21 cellular contexts compared by ENCODE assay signal in genomic region chr16:86158688-86159360, GRCh38.
DNase-seq lines count a peak whose midpoint lies in the region; ATAC-seq, FAIRE-seq and TF ChIP-seq lines count a peak whose summit lies in the region.
"Had no signal": no experiment of that assay in that cellular context is flagged by ENCODE, and none has a peak within 500 bp of the region (broad histone marks: within the 10 kb centered on the region; RNA-seq: fewer than 3 reads in every experiment).

No MANE protein-coding gene starts in this region.

- POLR2A ChIA-PET in OCI-LY7 (lab: Charles Lee): interaction anchor here (0.6 kb wide), 1 partner anchor 14 kb away, joined by 3 read pairs; no protein-coding TSS in a partner anchor

- H3K79me2 ChIP-seq in GM23338 (replicated peaks; ENCODE audit: insufficient read depth): no peaks in the 10 kb centered on the region
- no peaks in the 10 kb centered on the region for H3K79me2 ChIP-seq in OCI-LY7 (ENCODE audit: insufficient read depth, low read depth, low read length)

- FAIRE-seq in small intestine (lab: Jason Lieb, UNC): no peak
- FAIRE-seq: G401.6 had no signal

- H3K4me1 ChIP-seq in GM23338 (ENCODE audit: insufficient read depth) (no peaks in the 10 kb centered on the region), OCI-LY7 (ENCODE audit: insufficient read depth, low read length, poor library complexity, severe bottlenecking) (no peaks in the 10 kb centered on the region), endodermal cell (ENCODE audit: control insufficient read depth, insufficient read depth, low read length) (no peaks in the 10 kb centered on the region), small intestine (ENCODE audit: control insufficient read depth in 2 of 2, insufficient read depth in 1 of 2, low read depth in 1 of 2, low read length in 1 of 2) (no peaks in the 10 kb centered on the region)
- H3K4me1 ChIP-seq: breast epithelium had no signal

- H3K36me3 ChIP-seq in GM23338 (ENCODE audit: insufficient read depth) (no peaks in the 10 kb centered on the region; the same call in 1 of the 2 replicates), OCI-LY7 (ENCODE audit: insufficient read depth, low read length) (no peaks in the 10 kb centered on the region), endodermal cell (ENCODE audit: control insufficient read depth, insufficient read depth, low read length) (no peaks in the 10 kb centered on the region), small intestine (ENCODE audit: control insufficient read depth in 2 of 2, insufficient read depth in 2 of 2, low read length in 2 of 2) (no peaks in the 10 kb centered on the region)
- H3K36me3 ChIP-seq: breast epithelium, gastroesophageal sphincter, neural progenitor cell had no signal

- no TSS peak for BruUV-seq in OCI-LY7 (replicated peaks; lab: Mats Ljungman, UMichigan)

- H3F3A ChIP-seq in GM23338 (replicated peaks; ENCODE audit: low read depth): no peaks in the 10 kb centered on the region

- H3K36me3 Mint-ChIP-seq in GM23338 (ENCODE audit: low read depth) (no peaks in the 10 kb centered on the region), endodermal cell (ENCODE audit: low read depth) (no peaks in the 10 kb centered on the region)
- no peaks in the 10 kb centered on the region for H3K36me3 Mint-ChIP-seq in natural killer cell treated with Interleukin-12 subunit alpha and Interleukin-12 subunit beta and Interleukin-15 and Interleukin-18, amount 100 ng/mL, for 72 hours
- H3K36me3 Mint-ChIP-seq: neural progenitor cell, T-cell had no signal

- H3K4me3 ChIP-seq in GM23338: no peak overlapping the region
- H3K4me3 ChIP-seq in OCI-LY7 (ENCODE audit: low read depth, low read length, poor library complexity, severe bottlenecking): peak overlapping the region; percentile 29
- no peak overlapping the region for H3K4me3 ChIP-seq in endodermal cell (ENCODE audit: low read length)
- H3K4me3 ChIP-seq in small intestine (ENCODE audit: low read depth in 1 of 2, low read length in 2 of 2): no peak overlapping the region
- H3K4me3 ChIP-seq: breast epithelium, gastroesophageal sphincter, neural progenitor cell had no signal

- intact Hi-C loops in OCI-LY7 (cut with micrococcal nuclease; ENCODE audit: unreplicated experiment) (no loop called here), Right ventricle myocardium inferior (cut with DNase I) (no loop called here)

- H3K9me2 ChIP-seq in GM23338 (ENCODE audit: insufficient read depth) (0 out of 2 replicates have a peak, but pooled peaks cover 3% of the 10 kb centered on the region), OCI-LY7 (ENCODE audit: insufficient read depth, low read length) (no peaks in the 10 kb centered on the region)

- peaks cover 2% of the 10 kb centered on the region for H3K27me3 Mint-ChIP-seq in GM23338 (ENCODE audit: insufficient read depth, low read depth, poor library complexity)
- H3K27me3 Mint-ChIP-seq in endodermal cell (ENCODE audit: insufficient read depth): peaks cover 8% of the 10 kb centered on the region
- H3K27me3 Mint-ChIP-seq in natural killer cell treated with Interleukin-12 subunit alpha and Interleukin-12 subunit beta and Interleukin-15 and Interleukin-18, amount 100 ng/mL, for 72 hours: peaks cover 10 to 32% of the 10 kb centered on the region in 2 donors

- H3K9me3 Mint-ChIP-seq in GM23338 (peaks cover 5% of the 10 kb centered on the region; the same call in 1 of the 3 replicates), endodermal cell (no peaks in the 10 kb centered on the region)
- H3K9me3 Mint-ChIP-seq in natural killer cell treated with Interleukin-12 subunit alpha and Interleukin-12 subunit beta and Interleukin-15 and Interleukin-18, amount 100 ng/mL, for 72 hours: peaks cover 5% of the 10 kb centered on the region
- H3K9me3 Mint-ChIP-seq: neural progenitor cell had no signal

- WGBS in endodermal cell (ENCODE audit: insufficient coverage in 1 of 2, insufficient read length in 1 of 2), 2 experiments: 85 to 87% methylated on average over 9 to 10 of the region's 10 CpGs
- WGBS in small intestine, 3 donors: 57 to 72% (median 71%) methylated on average over 10 of the region's 10 CpGs

- H3K27ac ChIP-seq in GM23338 (ENCODE audit: low read depth) (no peak overlapping the region), OCI-LY7 (ENCODE audit: low read depth, low read length, poor library complexity, severe bottlenecking) (no peak overlapping the region), endodermal cell (ENCODE audit: low read depth, low read length) (no peak overlapping the region), small intestine (ENCODE audit: low read depth in 1 of 2, low read length in 1 of 2) (peak overlapping the region; percentile 12 to 77)
- H3K27ac ChIP-seq: breast epithelium, gastroesophageal sphincter, neural progenitor cell had no signal

- DNase-seq in GM23338 (ENCODE audit: low spot score) (peak; percentile 50), OCI-LY7 (ENCODE audit: low spot score) (peak; percentile 40), endodermal cell (no peak), small intestine (no peak), SKM-1 (lab: John Stamatoyannopoulos, UW; ENCODE audit: unreplicated experiment) (no peak), Right ventricle myocardium inferior (ENCODE audit: missing footprints) (no peak), putamen (ENCODE audit: low spot score) (no peak)
- DNase-seq in natural killer cell treated with Interleukin-12 subunit alpha and Interleukin-12 subunit beta and Interleukin-15 and Interleukin-18, amount 100 ng/mL, for 72 hours (ENCODE audit: low spot score): no peak
- DNase-seq: activated CD4-positive, alpha-beta T cell treated with anti-CD3 and anti-CD28 coated beads for 1 hour; activated CD8-positive, alpha-beta memory T cell treated with anti-CD3 and anti-CD28 coated beads, Interleukin-2, amount 50 U/mL, for 48 hours; activated naive CD4-positive, alpha-beta T cell treated with anti-CD3 and anti-CD28 coated beads for 36 hours; Kasumi-1; NCI-H1694; NCI-H510A; stimulated activated naive CD4-positive, alpha-beta T cell; T-cell had no signal

- H3K27ac Mint-ChIP-seq in GM23338: no peak overlapping the region
- H3K27ac Mint-ChIP-seq in endodermal cell: no peak overlapping the region
- peak overlapping the region in 1 of 2 donors; percentile 21 for H3K27ac Mint-ChIP-seq in natural killer cell treated with Interleukin-12 subunit alpha and Interleukin-12 subunit beta and Interleukin-15 and Interleukin-18, amount 100 ng/mL, for 72 hours
- H3K27ac Mint-ChIP-seq: activated naive CD4-positive, alpha-beta T cell treated with anti-CD3 and anti-CD28 coated beads for 36 hours; neural progenitor cell; T-cell had no signal

- H4K20me1 ChIP-seq in GM23338 (replicated peaks; ENCODE audit: insufficient read depth) (no peaks in the 10 kb centered on the region), OCI-LY7 (ENCODE audit: insufficient read depth, low read length) (no peaks in the 10 kb centered on the region)

- CTCF ChIA-PET in OCI-LY7 (lab: Charles Lee; ENCODE audit: unreplicated experiment): no interaction called here

- H3K9me3 ChIP-seq in OCI-LY7 (ENCODE audit: low read length): peaks cover 15% of the 10 kb centered on the region; the same call in 1 of the 2 replicates
- no peaks in the 10 kb centered on the region for H3K9me3 ChIP-seq in endodermal cell (ENCODE audit: control insufficient read depth, low read length)
- no peaks in the 10 kb centered on the region for H3K9me3 ChIP-seq in small intestine (ENCODE audit: control insufficient read depth, low read depth)
- H3K9me3 ChIP-seq: breast epithelium, gastroesophageal sphincter had no signal

- H3K27me3 ChIP-seq in GM23338 (ENCODE audit: insufficient read depth): no peaks in the 10 kb centered on the region
- peaks cover 3% of the 10 kb centered on the region for H3K27me3 ChIP-seq in endodermal cell (ENCODE audit: control insufficient read depth, insufficient read depth, low read length, poor library complexity, severe bottlenecking)
- no peaks in the 10 kb centered on the region for H3K27me3 ChIP-seq in small intestine (ENCODE audit: control insufficient read depth in 2 of 2, insufficient read depth in 2 of 2, low read length in 2 of 2)
- H3K27me3 ChIP-seq: gastroesophageal sphincter, neural progenitor cell had no signal

- TF ChIP-seq CTCF in GM23338 (conservative IDR thresholded peaks at IDR 0.05; ENCODE audit: low read depth in 2 of 2) (peak; percentile 44 to 50), OCI-LY7 (conservative IDR thresholded peaks at IDR 0.05; ENCODE audit: low read length) (peak; percentile 52), endodermal cell (conservative IDR thresholded peaks at IDR 0.05) (peak; percentile 64)

- H3K4me3 Mint-ChIP-seq in GM23338: no peak overlapping the region
- H3K4me3 Mint-ChIP-seq in endodermal cell: no peak overlapping the region
- H3K4me3 Mint-ChIP-seq in natural killer cell treated with Interleukin-12 subunit alpha and Interleukin-12 subunit beta and Interleukin-15 and Interleukin-18, amount 100 ng/mL, for 72 hours: no peak overlapping the region
- H3K4me3 Mint-ChIP-seq: activated naive CD4-positive, alpha-beta T cell treated with anti-CD3 and anti-CD28 coated beads for 36 hours; neural progenitor cell had no signal

- H3K4me2 ChIP-seq in GM23338 (no peak overlapping the region), OCI-LY7 (ENCODE audit: low read length) (peak overlapping the region; percentile 18; the same call in 1 of the 2 replicates)
- H3K4me2 ChIP-seq: neural progenitor cell had no signal

- H2AFZ ChIP-seq in GM23338: no peak overlapping the region
- H2AFZ ChIP-seq in OCI-LY7 (ENCODE audit: low read length): peak overlapping the region; percentile 90
- H2AFZ ChIP-seq: neural progenitor cell had no signal

- no peak overlapping the region for H3K9ac ChIP-seq in endodermal cell (ENCODE audit: extremely low read depth, low read length, poor library complexity, severe bottlenecking)
- H3K9ac ChIP-seq: neural progenitor cell had no signal

- ATAC-seq in GM23338 (peak; percentile 34; the same call in 1 of the 3 replicates), Right ventricle myocardium inferior (no peak)
- no peak for ATAC-seq in natural killer cell treated with Interleukin-12 subunit alpha and Interleukin-12 subunit beta and Interleukin-15 and Interleukin-18, amount 100 ng/mL, for 72 hours
- ATAC-seq: gastroesophageal sphincter, Panc1, T-cell had no signal

- H3K4me1 Mint-ChIP-seq in GM23338: no peaks in the 10 kb centered on the region
- no peaks in the 10 kb centered on the region for H3K4me1 Mint-ChIP-seq in endodermal cell
- H3K4me1 Mint-ChIP-seq in natural killer cell treated with Interleukin-12 subunit alpha and Interleukin-12 subunit beta and Interleukin-15 and Interleukin-18, amount 100 ng/mL, for 72 hours (ENCODE audit: low read depth in 2 of 2): peaks cover 0 to 5% of the 10 kb centered on the region in 2 donors

TF ChIP-seq in GM23338, 12 proteins besides CTCF, POLR2A, EP300 and RAD21 (continues in another document):
- TF ChIP-seq ZNF331 (CRISPR knock-in tag; IDR thresholded peaks at IDR 0.05; ENCODE audit: low read depth): no peak
- no peak for TF ChIP-seq POLR2AphosphoS5 (IDR thresholded peaks at IDR 0.05; ENCODE audit: low read depth)
- no peak for TF ChIP-seq STAT1 (IDR thresholded peaks at IDR 0.05; ENCODE audit: unreplicated experiment)

Comparison
In these comparisons a context has a peak if more than half of its experiments do, and no peak if none do; other contexts are left out.
1. DNase-seq: peak in GM23338 (single experiment) and OCI-LY7 (single experiment); none in endodermal cell (single experiment), small intestine (single experiment), SKM-1 (single experiment), Right ventricle myocardium inferior (single experiment), natural killer cell treated with Interleukin-12 subunit alpha and Interleukin-12 subunit beta and Interleukin-15 and Interleukin-18, amount 100 ng/mL, for 72 hours (single experiment) and putamen (single experiment).
2. H3K27ac ChIP-seq: peak in small intestine (2 of 2); none in GM23338 (single experiment), OCI-LY7 (single experiment) and endodermal cell (single experiment).
3. Peak in every context shown above with its lines, with median percentiles within 50 percentile points of each other: CTCF ChIP-seq.